ENCODE assay signal across 24 cellular contexts in genomic region chr20:278181-278580, GRCh38. TPM values are rescaled to one million over a fixed set of nuclear protein-coding genes. Genes with fewer than 3 reads are reported as not detected.
"Had no signal": no experiment of that assay in that cellular context is flagged by ENCODE, and none has a peak within 500 bp of the region (broad histone marks: within the 10 kb centered on the region; RNA-seq: fewer than 3 reads in every experiment).

No MANE protein-coding gene starts in this region.

- H3K27me3 ChIP-seq: cardiac muscle cell, upper lobe of right lung had no signal

- H3K4me1 ChIP-seq: prostate gland, upper lobe of right lung had no signal

- H3K9me3 ChIP-seq: prostate gland, upper lobe of right lung had no signal

- DNase-seq: activated CD4-positive, alpha-beta T cell treated with anti-CD3 and anti-CD28 coated beads for 1 hour; activated CD8-positive, alpha-beta memory T cell treated with anti-CD3 and anti-CD28 coated beads for 24 hours; activated naive CD4-positive, alpha-beta T cell; activated naive CD8-positive, alpha-beta T cell treated with anti-CD3 and anti-CD28 coated beads for 36 hours; amniotic stem cell; foreskin melanocyte; glutamatergic neuron; hippocampal formation; left colon; occipital lobe; small intestine; stimulated activated CD4-positive, alpha-beta T cell treated with anti-CD3 and anti-CD28 coated beads, Interleukin-4, amount 100 ng/mL, for 4 hours; stimulated activated naive B cell treated with anti-CD40 and anti-IgM and Interleukin-4, amounts not matched to agents 10 μg/mL and 1 μg/mL and 100 μg/mL, for 72 hours; upper lobe of right lung had no signal

- H3K4me3 ChIP-seq: cardiac muscle cell, prostate gland, upper lobe of right lung had no signal

- FAIRE-seq: small intestine had no signal

- H3K36me3 ChIP-seq: prostate gland had no signal

- H3K27ac ChIP-seq: cardiac muscle cell, prostate gland, upper lobe of right lung had no signal

RNA-seq across cellular contexts. Expression of gene DEFB132, which starts 20.7 kb away (rescaled TPM):
- total RNA-seq: activated naive CD8-positive, alpha-beta T cell treated with anti-CD3 and anti-CD28 coated beads for 36 hours; activated T-helper 1 cell treated with anti-CD3 and anti-CD28 coated beads, Interleukin-12 subunit alpha, Interleukin-12 subunit beta, Interleukin-2, Interleukin-4 antibody, amounts not matched to agents 30 ng/mL and 10 ng/mL and 1 ng/mL, durations not matched to agents 14 hours and 24 hours and 36 hours; cardiac muscle cell; dermis microvascular lymphatic vessel endothelial cell; epithelial cell of proximal tubule; left colon; lung microvascular endothelial cell; myocyte; occipital lobe; right cardiac atrium; upper lobe of right lung had no signal
- polyA plus RNA-seq: cardiac muscle cell, neural cell, right cardiac atrium had no signal

RNA-seq across cellular contexts. Expression of gene DEFB129, which starts 51.1 kb away (rescaled TPM):
- total RNA-seq: activated naive CD8-positive, alpha-beta T cell treated with anti-CD3 and anti-CD28 coated beads for 36 hours; activated T-helper 1 cell treated with anti-CD3 and anti-CD28 coated beads, Interleukin-12 subunit alpha, Interleukin-12 subunit beta, Interleukin-2, Interleukin-4 antibody, amounts not matched to agents 30 ng/mL and 10 ng/mL and 1 ng/mL, durations not matched to agents 14 hours and 24 hours and 36 hours; cardiac muscle cell; dermis microvascular lymphatic vessel endothelial cell; epithelial cell of proximal tubule; left colon; lung microvascular endothelial cell; myocyte; occipital lobe; prostate gland; right cardiac atrium; upper lobe of right lung had no signal
- polyA plus RNA-seq: cardiac muscle cell, neural cell, right cardiac atrium, small intestine, thymus had no signal
